8 cellular contexts compared by ENCODE assay signal in the genomic region with DNA sequence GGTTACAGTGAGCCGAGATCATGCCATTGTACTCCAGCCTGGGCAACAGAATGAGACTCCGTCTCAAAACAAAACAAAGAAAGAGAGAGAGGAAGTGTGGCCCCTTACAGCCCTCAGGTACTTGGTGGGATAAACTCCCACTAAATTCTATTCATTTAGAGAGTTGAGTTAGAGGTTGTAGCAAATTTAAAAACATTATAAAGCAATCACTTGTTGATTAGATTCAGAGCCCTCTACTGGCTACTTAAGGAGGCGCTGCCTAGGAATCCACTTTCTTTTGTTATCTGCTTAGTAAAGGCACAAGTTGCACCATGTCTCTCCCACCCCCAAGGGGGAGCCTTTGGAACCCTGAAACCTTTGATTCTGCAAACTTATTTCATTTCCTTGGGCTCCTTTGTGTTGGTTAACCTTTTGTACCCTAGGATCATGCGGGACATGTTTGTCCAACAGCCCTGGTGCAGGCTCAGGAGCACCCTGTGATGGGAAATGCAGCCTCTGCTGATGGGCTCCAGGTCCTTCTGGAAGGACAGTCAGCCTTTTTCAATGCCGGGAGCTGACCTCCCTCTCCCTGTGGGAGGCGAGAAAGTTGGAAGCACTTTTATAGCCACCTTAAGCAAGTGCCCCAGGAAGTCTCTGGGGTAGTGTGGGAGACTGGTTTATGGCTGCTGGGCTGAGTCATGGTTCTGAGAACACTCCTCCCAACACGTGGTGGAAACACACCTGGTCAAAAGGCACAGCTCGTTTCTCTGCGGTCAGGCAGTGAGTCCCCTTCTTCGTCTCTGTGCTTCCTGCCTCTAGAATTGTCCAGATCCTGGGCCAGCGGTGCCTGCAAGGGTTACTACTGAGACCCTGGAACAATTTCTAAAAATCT. TPM values are rescaled to one million over a fixed set of nuclear protein-coding genes. Genes with fewer than 3 reads are reported as not detected.
DNase-seq lines count a peak whose midpoint lies in the region; TF ChIP-seq lines count a peak whose summit lies in the region.

No MANE protein-coding gene starts in this region.

- H3K27me3 ChIP-seq in HAP-1 (ENCODE audit: low read depth), result no peaks in the 10 kb centered on the region

- DNase-seq in NCI-H2196 (lab: John Stamatoyannopoulos, UW; ENCODE audit: unreplicated experiment), result peak; percentile 5
- DNase-seq in NCI-H2196 treated with DMSO at 0.1 percent for 48 hours (lab: John Stamatoyannopoulos, UW; ENCODE audit: unreplicated experiment), result no peak
- DNase-seq in HAP-1 (ENCODE audit: low spot score in 2 of 2), result peak; percentile 55 to 68
- DNase-seq in LNCaP clone FGC (ENCODE audit: low read depth), result no peak
- peak; percentile 51 for DNase-seq in central memory CD4-positive, alpha-beta T cell
- DNase-seq in lung microvascular endothelial cell (ENCODE audit: low read depth in 2 of 2), result peak; percentile 71 to 75
- peak; percentile 41 to 57 for DNase-seq in stimulated activated CD8-positive, alpha-beta memory T cell treated with anti-CD3 and anti-CD28 coated beads, Interleukin-7, amount 100 ng/mL, for 1 hour (ENCODE audit: low read depth in 2 of 2)

- H3K4me1 ChIP-seq in HAP-1, result peaks cover under 1% of the 10 kb centered on the region; the same call in 1 of the 2 replicates

- no peaks in the 10 kb centered on the region for H3K9me3 ChIP-seq in HAP-1

- TF ChIP-seq CTCF in LNCaP clone FGC (IDR thresholded peaks at IDR 0.05; ENCODE audit: control insufficient read depth, extremely low read depth, insufficient read depth) (peak; percentile 46), WI38 (IDR thresholded peaks at IDR 0.05; ENCODE audit: low read depth, low read length) (peak; percentile 65)

- in situ Hi-C loops in HAP-1 (cut with MboI; ENCODE audit: low sequenced_read_pairs), result no loop called here

- H3K4me3 ChIP-seq in HAP-1, result no peak overlapping the region
- H3K4me3 ChIP-seq in LNCaP clone FGC (ENCODE audit: low read depth, low read length), result no peak overlapping the region
- no peak overlapping the region for H3K4me3 ChIP-seq in WI38 (ENCODE audit: low read depth, low read length)

- no peaks in the 10 kb centered on the region for H3K36me3 ChIP-seq in HAP-1 (replicated peaks)

RNA-seq across cellular contexts. Expression of a gene that starts 2.3 kb away (rescaled TPM):
- total RNA-seq in lung microvascular endothelial cell, result under 0.01 TPM in 1 of 2 replicates, not detected in the other

RNA-seq across cellular contexts. Expression of a gene that starts 42.4 kb away (rescaled TPM):
- 13.1 and 20.8 TPM in 2 replicates for total RNA-seq in lung microvascular endothelial cell

RNA-seq across cellular contexts. Expression of a gene that starts 55.9 kb away (rescaled TPM):
- 86.7 and 93.3 TPM in 2 replicates for total RNA-seq in lung microvascular endothelial cell

Comparison
In these comparisons a context has a peak if more than half of its experiments do, and no peak if none do; other contexts are left out.
1. DNase-seq: peak in NCI-H2196 (single experiment), HAP-1 (2 of 2), central memory CD4-positive, alpha-beta T cell (single experiment), lung microvascular endothelial cell (2 of 2) and stimulated activated CD8-positive, alpha-beta memory T cell treated with anti-CD3 and anti-CD28 coated beads, Interleukin-7, amount 100 ng/mL, for 1 hour (2 of 2); none in NCI-H2196 treated with DMSO at 0.1 percent for 48 hours (single experiment) and LNCaP clone FGC (single experiment).